1 cellular context compared by ENCODE assay signal in genomic region chr11:44515085-44515484, GRCh38.
TF ChIP-seq lines count a peak whose summit lies in the region.

No MANE protein-coding gene starts in this region.

TF ChIP-seq in H1, 55 proteins besides CTCF, POLR2A, EP300 and RAD21 (continued from another document):
- TF ChIP-seq CREB1 (IDR thresholded peaks at IDR 0.05): no peak
- TF ChIP-seq HDAC2 (IDR thresholded peaks at IDR 0.05; ENCODE audit: borderline replicate concordance in 1 of 2, low read depth in 2 of 2, low read length in 2 of 2): no peak
- TF ChIP-seq USF2 (IDR thresholded peaks at IDR 0.05; ENCODE audit: low read length): no peak
- no peak for TF ChIP-seq PHF8 (conservative IDR thresholded peaks at IDR 0.05; ENCODE audit: low read depth, low read length)
- no peak for TF ChIP-seq KDM5A (IDR thresholded peaks at IDR 0.05; ENCODE audit: low read length)
- no peak for TF ChIP-seq CHD1 (IDR thresholded peaks at IDR 0.05; ENCODE audit: low read depth, low read length)
- TF ChIP-seq CTBP2 (IDR thresholded peaks at IDR 0.05; ENCODE audit: borderline replicate concordance, insufficient read depth, insufficient read length, low read length): no peak
- no peak for TF ChIP-seq RXRA (IDR thresholded peaks at IDR 0.05; ENCODE audit: insufficient read depth, low read depth, low read length)
- no peak for TF ChIP-seq E2F6 (IDR thresholded peaks at IDR 0.05)
- TF ChIP-seq SAP30 (IDR thresholded peaks at IDR 0.05; ENCODE audit: insufficient read depth, insufficient replicate concordance, low read length): no peak
